ENCODE assay signal across 18 cellular contexts in genomic region chr15:68208641-68209240, GRCh38. TPM values are rescaled to one million over a fixed set of nuclear protein-coding genes. Genes with fewer than 3 reads are reported as not detected.
DNase-seq lines count a peak whose midpoint lies in the region; FAIRE-seq and TF ChIP-seq lines count a peak whose summit lies in the region.
"Had no signal": no experiment of that assay in that cellular context is flagged by ENCODE, and none has a peak within 500 bp of the region (broad histone marks: within the 10 kb centered on the region; RNA-seq: fewer than 3 reads in every experiment).

No MANE protein-coding gene starts in this region.

- DNase-seq in CD14-positive monocyte (ENCODE audit: low spot score) (no peak), GM12891 (ENCODE audit: insufficient read length, low spot score) (no peak), mesothelial cell of epicardium (ENCODE audit: low spot score in 2 of 2, unreplicated experiment in 2 of 2) (no peak), islet precursor cell (no peak), GOT3 (lab: John Stamatoyannopoulos, UW) (no peak), OCI-M2 (lab: John Stamatoyannopoulos, UW; ENCODE audit: unreplicated experiment) (no peak), NCI-H2196 (lab: John Stamatoyannopoulos, UW; ENCODE audit: unreplicated experiment) (no peak)
- DNase-seq in activated T-helper 1 cell treated with anti-CD3 and anti-CD28 coated beads, Interleukin-12 subunit alpha, Interleukin-12 subunit beta, Interleukin-2, Interleukin-4 antibody, amounts not matched to agents 30 ng/mL and 10 ng/mL and 1 ng/mL, durations not matched to agents 14 hours and 24 hours and 36 hours (ENCODE audit: low spot score) = no peak
- DNase-seq: activated CD4-positive, alpha-beta T cell treated with anti-CD3 and anti-CD28 coated beads, Interleukin-2, amount 50 U/mL, for 4 hours; amniotic stem cell; esophagus squamous epithelium; hippocampal formation; KG1; NCI-H510A; stimulated activated CD4-positive, alpha-beta T cell treated with anti-CD3 and anti-CD28 coated beads, Interleukin-4, amount 100 ng/mL, for 1 hour had no signal

- peak; percentile 85 for FAIRE-seq in GM12891 (lab: Jason Lieb, UNC)
- FAIRE-seq: colon, RCC 7860 had no signal

- H3K36me3 Mint-ChIP-seq in CD14-positive monocyte (peaks cover 3 to 31% of the 10 kb centered on the region in 2 donors), mesothelial cell of epicardium (peaks cover 1% of the 10 kb centered on the region)
- H3K36me3 Mint-ChIP-seq in activated T-helper 1 cell treated with anti-CD3 and anti-CD28 coated beads, Interleukin-12 subunit alpha, Interleukin-12 subunit beta, Interleukin-2, Interleukin-4 antibody, amounts not matched to agents 30 ng/mL and 10 ng/mL and 1 ng/mL, durations not matched to agents 14 hours and 24 hours and 36 hours (ENCODE audit: low read depth) = peaks cover 6% of the 10 kb centered on the region
- H3K36me3 Mint-ChIP-seq: natural killer cell treated with Interleukin-12 subunit alpha and Interleukin-12 subunit beta and Interleukin-15 and Interleukin-18, amount 100 ng/mL, for 72 hours had no signal

- intact Hi-C loops in CD14-positive monocyte (cut with micrococcal nuclease) = no loop called here
- intact Hi-C loops in activated T-helper 1 cell treated with anti-CD3 and anti-CD28 coated beads, Interleukin-12 subunit alpha, Interleukin-12 subunit beta, Interleukin-2, Interleukin-4 antibody, amounts not matched to agents 30 ng/mL and 10 ng/mL and 1 ng/mL, durations not matched to agents 14 hours and 24 hours and 36 hours (cut with micrococcal nuclease) = loop anchor here (2.0 kb wide), 1 partner anchor 20 kb away; the partner anchor contains the start of gene CLN6

- TF ChIP-seq POLR2A in GM12891 (IDR thresholded peaks at IDR 0.05; ENCODE audit: low read depth, low read length) = no peak

- H3K27ac Mint-ChIP-seq in CD14-positive monocyte (peak overlapping the region in 4 of 7 donors; percentile 18 to 69 (median 38)), mesothelial cell of epicardium (peak overlapping the region; percentile 34)
- H3K27ac Mint-ChIP-seq in activated T-helper 1 cell treated with anti-CD3 and anti-CD28 coated beads, Interleukin-12 subunit alpha, Interleukin-12 subunit beta, Interleukin-2, Interleukin-4 antibody, amounts not matched to agents 30 ng/mL and 10 ng/mL and 1 ng/mL, durations not matched to agents 14 hours and 24 hours and 36 hours = peak overlapping the region; percentile 82

- TF ChIP-seq CTCF in CD14-positive monocyte (IDR thresholded peaks at IDR 0.05) (no peak), mesothelial cell of epicardium (IDR thresholded peaks at IDR 0.05; ENCODE audit: unreplicated experiment) (no peak)

- H3K9me3 Mint-ChIP-seq in CD14-positive monocyte = no peaks in the 10 kb centered on the region
- H3K9me3 Mint-ChIP-seq in activated T-helper 1 cell treated with anti-CD3 and anti-CD28 coated beads, Interleukin-12 subunit alpha, Interleukin-12 subunit beta, Interleukin-2, Interleukin-4 antibody, amounts not matched to agents 30 ng/mL and 10 ng/mL and 1 ng/mL, durations not matched to agents 14 hours and 24 hours and 36 hours = no peaks in the 10 kb centered on the region
- H3K9me3 Mint-ChIP-seq in mesothelial cell of epicardium = no peaks in the 10 kb centered on the region
- H3K9me3 Mint-ChIP-seq: natural killer cell treated with Interleukin-12 subunit alpha and Interleukin-12 subunit beta and Interleukin-15 and Interleukin-18, amount 100 ng/mL, for 72 hours had no signal

- H3K27me3 Mint-ChIP-seq in CD14-positive monocyte (ENCODE audit: low read depth in 3 of 3) (peaks cover 0 to 2% (median 0%) of the 10 kb centered on the region in 3 donors), mesothelial cell of epicardium (ENCODE audit: low read depth) (no peaks in the 10 kb centered on the region)
- H3K27me3 Mint-ChIP-seq in activated T-helper 1 cell treated with anti-CD3 and anti-CD28 coated beads, Interleukin-12 subunit alpha, Interleukin-12 subunit beta, Interleukin-2, Interleukin-4 antibody, amounts not matched to agents 30 ng/mL and 10 ng/mL and 1 ng/mL, durations not matched to agents 14 hours and 24 hours and 36 hours (ENCODE audit: insufficient read depth) = no peaks in the 10 kb centered on the region
- H3K27me3 Mint-ChIP-seq: natural killer cell treated with Interleukin-12 subunit alpha and Interleukin-12 subunit beta and Interleukin-15 and Interleukin-18, amount 100 ng/mL, for 72 hours had no signal

- peaks cover 69% of the 10 kb centered on the region for H3K4me1 Mint-ChIP-seq in CD14-positive monocyte
- peaks cover 46% of the 10 kb centered on the region for H3K4me1 Mint-ChIP-seq in activated T-helper 1 cell treated with anti-CD3 and anti-CD28 coated beads, Interleukin-12 subunit alpha, Interleukin-12 subunit beta, Interleukin-2, Interleukin-4 antibody, amounts not matched to agents 30 ng/mL and 10 ng/mL and 1 ng/mL, durations not matched to agents 14 hours and 24 hours and 36 hours (ENCODE audit: low read depth)
- H3K4me1 Mint-ChIP-seq in mesothelial cell of epicardium = peaks cover 12% of the 10 kb centered on the region

- H3K4me3 Mint-ChIP-seq in CD14-positive monocyte (no peak overlapping the region), mesothelial cell of epicardium (no peak overlapping the region)
- peak overlapping the region; percentile 77 for H3K4me3 Mint-ChIP-seq in activated T-helper 1 cell treated with anti-CD3 and anti-CD28 coated beads, Interleukin-12 subunit alpha, Interleukin-12 subunit beta, Interleukin-2, Interleukin-4 antibody, amounts not matched to agents 30 ng/mL and 10 ng/mL and 1 ng/mL, durations not matched to agents 14 hours and 24 hours and 36 hours
- H3K4me3 Mint-ChIP-seq: natural killer cell treated with Interleukin-12 subunit alpha and Interleukin-12 subunit beta and Interleukin-15 and Interleukin-18, amount 100 ng/mL, for 72 hours had no signal

TF ChIP-seq in GM12891, 5 proteins besides CTCF, POLR2A, EP300 and RAD21:
- TF ChIP-seq TAF1 (IDR thresholded peaks at IDR 0.05; ENCODE audit: low read depth, low read length) (no peak), POLR2AphosphoS5 (IDR thresholded peaks at IDR 0.05; ENCODE audit: low read depth, low read length) (no peak), PAX5 (IDR thresholded peaks at IDR 0.05; ENCODE audit: insufficient read depth, low read length, severe bottlenecking) (no peak), POU2F2 (IDR thresholded peaks at IDR 0.05; ENCODE audit: low read depth, low read length) (no peak), SPI1 (IDR thresholded peaks at IDR 0.05; ENCODE audit: low read depth, low read length) (no peak)

RNA-seq across cellular contexts. Expression of gene CALML4, which starts 3.6 kb away (rescaled TPM):
- 10 to 100 TPM; 38.8 to 44.5 TPM for polyA plus RNA-seq in CD14-positive monocyte
- polyA plus RNA-seq in GM12891 (2012; ENCODE audit: low read depth, missing spikeins) = 2.8 TPM
- total RNA-seq in activated T-helper 1 cell treated with anti-CD3 and anti-CD28 coated beads, Interleukin-12 subunit alpha, Interleukin-12 subunit beta, Interleukin-2, Interleukin-4 antibody, amounts not matched to agents 30 ng/mL and 10 ng/mL and 1 ng/mL, durations not matched to agents 14 hours and 24 hours and 36 hours = 12.1 and 13.1 TPM in 2 replicates
- total RNA-seq in mesothelial cell of epicardium = 8.3 to 10.2 TPM (median 8.4 TPM) in 3 replicates

RNA-seq across cellular contexts. Expression of gene CLN6, which starts 20.8 kb away (rescaled TPM):
- 1 to 10 TPM; 3.4 to 4.2 TPM for polyA plus RNA-seq in CD14-positive monocyte
- polyA plus RNA-seq in GM12891 (2012; ENCODE audit: low read depth, missing spikeins) = 26.1 TPM
- 95.3 and 98.3 TPM in 2 replicates for total RNA-seq in activated T-helper 1 cell treated with anti-CD3 and anti-CD28 coated beads, Interleukin-12 subunit alpha, Interleukin-12 subunit beta, Interleukin-2, Interleukin-4 antibody, amounts not matched to agents 30 ng/mL and 10 ng/mL and 1 ng/mL, durations not matched to agents 14 hours and 24 hours and 36 hours
- 35.1 to 35.8 TPM (median 35.3 TPM) in 3 replicates for total RNA-seq in mesothelial cell of epicardium
